ENCODE assay signal across 27 cellular contexts in genomic region chr20:57455386-57455785, GRCh38.
"Had no signal": no experiment of that assay in that cellular context is flagged by ENCODE, and none has a peak within 500 bp of the region (broad histone marks: within the 10 kb centered on the region; RNA-seq: fewer than 3 reads in every experiment).

No MANE protein-coding gene starts in this region.

- ATAC-seq: esophagus mucosa; gastrocnemius medialis; left lung; mucosa of descending colon; natural killer cell treated with Interleukin-12 subunit alpha and Interleukin-12 subunit beta and Interleukin-15 and Interleukin-18, amount 100 ng/mL, for 72 hours; pancreas; right lobe of liver had no signal

- H3K9me3 Mint-ChIP-seq: dendritic cell treated with granulocyte-macrophage colony-stimulating factor and Interleukin-4, amounts not matched to agents 40 ng/mL and 50 ng/mL, for 4 days; mesothelial cell of epicardium; naive B cell; natural killer cell treated with Interleukin-12 subunit alpha and Interleukin-12 subunit beta and Interleukin-15 and Interleukin-18, amount 100 ng/mL, for 72 hours; neural crest cell; type B pancreatic cell had no signal

- H3K4me1 ChIP-seq: colonic mucosa, pancreas, testis had no signal

- H3K36me3 ChIP-seq: colonic mucosa, gastrocnemius medialis, left lung, neutrophil, pancreas, right lobe of liver, tibial artery had no signal

- H3K27me3 Mint-ChIP-seq: naive B cell; natural killer cell treated with Interleukin-12 subunit alpha and Interleukin-12 subunit beta and Interleukin-15 and Interleukin-18, amount 100 ng/mL, for 72 hours had no signal

- H3K4me3 ChIP-seq: colonic mucosa, gastrocnemius medialis, left lung, mucosa of descending colon, pancreas, right lobe of liver, testis, tibial artery had no signal

- H3K27ac Mint-ChIP-seq: dendritic cell treated with granulocyte-macrophage colony-stimulating factor and Interleukin-4, amounts not matched to agents 40 ng/mL and 50 ng/mL, for 4 days; endodermal cell; mesothelial cell of epicardium; natural killer cell treated with Interleukin-12 subunit alpha and Interleukin-12 subunit beta and Interleukin-15 and Interleukin-18, amount 100 ng/mL, for 72 hours; type B pancreatic cell had no signal

- DNase-seq: colonic mucosa; effector CD8-positive, alpha-beta T cell; endodermal cell; foreskin fibroblast; gastrocnemius medialis; head of caudate nucleus; left lung; mesenchymal stem cell; mucosa of descending colon; naive B cell; pancreas; right lobe of liver; small intestine; stimulated activated CD4-positive, alpha-beta T cell treated with anti-CD3 and anti-CD28 coated beads, Interleukin-15, amount 100 ng/mL, for 24 hours; stimulated activated CD4-positive, alpha-beta T cell treated with anti-CD3 and anti-CD28 coated beads, Interleukin-2, amount 100 ng/mL, for 48 hours; stimulated activated naive CD4-positive, alpha-beta T cell; substantia nigra; testis; tibial artery had no signal

- H3K27me3 ChIP-seq: colonic mucosa, gastrocnemius medialis, neutrophil, pancreas, right lobe of liver, testis, tibial artery had no signal

- H3K36me3 Mint-ChIP-seq: mesothelial cell of epicardium; naive B cell; natural killer cell treated with Interleukin-12 subunit alpha and Interleukin-12 subunit beta and Interleukin-15 and Interleukin-18, amount 100 ng/mL, for 72 hours; type B pancreatic cell had no signal

- H3K27ac ChIP-seq: colonic mucosa, epithelial cell of prostate, gastrocnemius medialis, left lung, neutrophil, pancreas, right lobe of liver, testis, tibial artery had no signal

- H3K9me3 ChIP-seq: colonic mucosa, gastrocnemius medialis, left lung, mucosa of descending colon, neutrophil, pancreas, right lobe of liver, testis, tibial artery had no signal

- H3K4me3 Mint-ChIP-seq: dendritic cell treated with granulocyte-macrophage colony-stimulating factor and Interleukin-4, amounts not matched to agents 40 ng/mL and 50 ng/mL, for 4 days; endodermal cell; mesothelial cell of epicardium; natural killer cell treated with Interleukin-12 subunit alpha and Interleukin-12 subunit beta and Interleukin-15 and Interleukin-18, amount 100 ng/mL, for 72 hours; neural crest cell; type B pancreatic cell had no signal
